In genomic region chr2:202140522-202141292, GRCh38 we compare ENCODE assay signal across 21 cellular contexts.
DNase-seq lines count a peak whose midpoint lies in the region; ATAC-seq and TF ChIP-seq lines count a peak whose summit lies in the region.
"Had no signal": no experiment of that assay in that cellular context is flagged by ENCODE, and none has a peak within 500 bp of the region (broad histone marks: within the 10 kb centered on the region; RNA-seq: fewer than 3 reads in every experiment).

No MANE protein-coding gene starts in this region.

- WGBS in endodermal cell (ENCODE audit: insufficient coverage in 1 of 2, insufficient read length in 1 of 2), 2 experiments, result 78 to 81% methylated on average over 7 to 12 of the region's 12 CpGs

- ATAC-seq in HG02884 (IDR thresholded peaks at IDR 0.05; ENCODE audit: unreplicated experiment), result no peak
- ATAC-seq: activated naive CD8-positive, alpha-beta T cell treated with anti-CD3 and anti-CD28 coated beads, Interleukin-2, amount 50 U/mL, for 24 hours; K562 had no signal

- H3K79me2 ChIP-seq in neural progenitor cell (ENCODE audit: low read depth), result no peaks in the 10 kb centered on the region

- H3K27ac ChIP-seq in endodermal cell (ENCODE audit: low read depth, low read length) (no peak overlapping the region), neural progenitor cell (no peak overlapping the region)
- H3K27ac ChIP-seq: ovary, vagina, WERI-Rb-1 had no signal

- H3K4me1 Mint-ChIP-seq in endodermal cell (peaks cover 51% of the 10 kb centered on the region), neural progenitor cell (peaks cover 52% of the 10 kb centered on the region)
- no peaks in the 10 kb centered on the region for H3K4me1 Mint-ChIP-seq in T-helper 2 cell treated with Interferon-gamma antibody and Interleukin-4, amounts not matched to agents 5 μg/mL and 100 μg/mL, for 36 hours (ENCODE audit: low read depth)
- H3K4me1 Mint-ChIP-seq: central memory CD8-positive, alpha-beta T cell had no signal

- no peak overlapping the region for H3K9ac ChIP-seq in endodermal cell (ENCODE audit: extremely low read depth, low read length, poor library complexity, severe bottlenecking)
- H3K9ac ChIP-seq in neural progenitor cell, result no peak overlapping the region

- H3K27me3 ChIP-seq in BJ (ENCODE audit: control insufficient read depth, insufficient read depth, low read length), result no peaks in the 10 kb centered on the region
- H3K27me3 ChIP-seq in endodermal cell (ENCODE audit: control insufficient read depth, insufficient read depth, low read length, poor library complexity, severe bottlenecking), result no peaks in the 10 kb centered on the region
- H3K27me3 ChIP-seq in neural progenitor cell, result no peaks in the 10 kb centered on the region
- H3K27me3 ChIP-seq: ovary, vagina had no signal

- H2AFZ ChIP-seq in neural progenitor cell (replicated peaks), result no peak overlapping the region

- DNase-seq in BJ (ENCODE audit: low read depth) (peak; percentile 62), MV-4-11 (lab: John Stamatoyannopoulos, UW) (peak; percentile 17), endodermal cell (no peak), neural progenitor cell (ENCODE audit: low spot score) (no peak), NCI-H345 treated with DMSO at 0.1 percent for 48 hours (lab: John Stamatoyannopoulos, UW; ENCODE audit: unreplicated experiment) (no peak), DMS 273 treated with DMSO at 0.1 percent for 48 hours (lab: John Stamatoyannopoulos, UW) (no peak)
- no peak for DNase-seq in T-helper 2 cell treated with Interferon-gamma antibody and Interleukin-4, amounts not matched to agents 5 μg/mL and 100 μg/mL, for 36 hours (ENCODE audit: low spot score)
- DNase-seq: activated naive CD8-positive, alpha-beta T cell treated with anti-CD3 and anti-CD28 coated beads, Interleukin-2, amount 50 U/mL, for 24 hours; Calu3; effector CD8-positive, alpha-beta T cell; GDM1; hippocampal formation; NCI-H1092 treated with DMSO at 0.1 percent for 48 hours; ovary; RPMI8226; WERI-Rb-1 had no signal

- H4K20me1 ChIP-seq in neural progenitor cell (ENCODE audit: low read depth), result no peaks in the 10 kb centered on the region

- H3F3A ChIP-seq in neural progenitor cell (ENCODE audit: low read depth), result peaks cover 8% of the 10 kb centered on the region

- TF ChIP-seq CTCF in BJ (IDR thresholded peaks at IDR 0.05; ENCODE audit: insufficient read depth, low read depth, low read length) (no peak), endodermal cell (conservative IDR thresholded peaks at IDR 0.05) (no peak), neural progenitor cell (IDR thresholded peaks at IDR 0.05) (no peak)

- POLR2A ChIA-PET in BJ (lab: Charles Lee), result interaction anchor here (0.6 kb wide), 1 partner anchor 15 kb away, joined by 8 read pairs; no protein-coding TSS in a partner anchor

- no peaks in the 10 kb centered on the region for H3K36me3 ChIP-seq in BJ (ENCODE audit: control insufficient read depth, insufficient read depth, low read length)
- no peaks in the 10 kb centered on the region for H3K36me3 ChIP-seq in endodermal cell (ENCODE audit: control insufficient read depth, insufficient read depth, low read length)
- no peaks in the 10 kb centered on the region for H3K36me3 ChIP-seq in neural progenitor cell
- H3K36me3 ChIP-seq: ovary, vagina, WERI-Rb-1 had no signal

- no peaks in the 10 kb centered on the region for H3K36me3 Mint-ChIP-seq in endodermal cell (ENCODE audit: low read depth)
- no peaks in the 10 kb centered on the region for H3K36me3 Mint-ChIP-seq in neural progenitor cell
- no peaks in the 10 kb centered on the region for H3K36me3 Mint-ChIP-seq in T-helper 2 cell treated with Interferon-gamma antibody and Interleukin-4, amounts not matched to agents 5 μg/mL and 100 μg/mL, for 36 hours (ENCODE audit: low read depth)

- H3K9me3 ChIP-seq in endodermal cell (ENCODE audit: control insufficient read depth, low read length) (no peaks in the 10 kb centered on the region), neural progenitor cell (ENCODE audit: low read depth) (no peaks in the 10 kb centered on the region)
- H3K9me3 ChIP-seq: ovary, vagina had no signal

- H3K4me3 ChIP-seq in BJ (ENCODE audit: low read depth, low read length), result no peak overlapping the region
- H3K4me3 ChIP-seq in endodermal cell (ENCODE audit: low read length), result no peak overlapping the region
- no peak overlapping the region for H3K4me3 ChIP-seq in neural progenitor cell
- H3K4me3 ChIP-seq: K562, ovary, vagina had no signal

- H3K9me3 Mint-ChIP-seq in endodermal cell, result no peaks in the 10 kb centered on the region
- H3K9me3 Mint-ChIP-seq in neural progenitor cell, result no peaks in the 10 kb centered on the region
- no peaks in the 10 kb centered on the region for H3K9me3 Mint-ChIP-seq in T-helper 2 cell treated with Interferon-gamma antibody and Interleukin-4, amounts not matched to agents 5 μg/mL and 100 μg/mL, for 36 hours
- H3K9me3 Mint-ChIP-seq: activated naive CD8-positive, alpha-beta T cell treated with anti-CD3 and anti-CD28 coated beads, Interleukin-2, amount 50 U/mL, for 24 hours; activated T-helper 1 cell treated with anti-CD3 and anti-CD28 coated beads, Interleukin-12 subunit alpha, Interleukin-12 subunit beta, Interleukin-2, Interleukin-4 antibody, amounts not matched to agents 30 ng/mL and 10 ng/mL and 1 ng/mL, durations not matched to agents 14 hours and 24 hours and 36 hours; central memory CD8-positive, alpha-beta T cell had no signal

- H3K4me3 Mint-ChIP-seq in endodermal cell, result no peak overlapping the region
- no peak overlapping the region for H3K4me3 Mint-ChIP-seq in neural progenitor cell
- no peak overlapping the region for H3K4me3 Mint-ChIP-seq in T-helper 2 cell treated with Interferon-gamma antibody and Interleukin-4, amounts not matched to agents 5 μg/mL and 100 μg/mL, for 36 hours
- H3K4me3 Mint-ChIP-seq: activated naive CD8-positive, alpha-beta T cell treated with anti-CD3 and anti-CD28 coated beads, Interleukin-2, amount 50 U/mL, for 24 hours; activated T-helper 1 cell treated with anti-CD3 and anti-CD28 coated beads, Interleukin-12 subunit alpha, Interleukin-12 subunit beta, Interleukin-2, Interleukin-4 antibody, amounts not matched to agents 30 ng/mL and 10 ng/mL and 1 ng/mL, durations not matched to agents 14 hours and 24 hours and 36 hours; central memory CD8-positive, alpha-beta T cell had no signal

- CTCF ChIA-PET in BJ (lab: Yijun Ruan, JAX), result no interaction called here

- H3K27ac Mint-ChIP-seq in endodermal cell, result peak overlapping the region; percentile 62
- peak overlapping the region; percentile 67 for H3K27ac Mint-ChIP-seq in neural progenitor cell
- no peak overlapping the region for H3K27ac Mint-ChIP-seq in T-helper 2 cell treated with Interferon-gamma antibody and Interleukin-4, amounts not matched to agents 5 μg/mL and 100 μg/mL, for 36 hours
- H3K27ac Mint-ChIP-seq: activated naive CD8-positive, alpha-beta T cell treated with anti-CD3 and anti-CD28 coated beads, Interleukin-2, amount 50 U/mL, for 24 hours; activated T-helper 1 cell treated with anti-CD3 and anti-CD28 coated beads, Interleukin-12 subunit alpha, Interleukin-12 subunit beta, Interleukin-2, Interleukin-4 antibody, amounts not matched to agents 30 ng/mL and 10 ng/mL and 1 ng/mL, durations not matched to agents 14 hours and 24 hours and 36 hours had no signal

- H3K4me2 ChIP-seq in neural progenitor cell, result no peak overlapping the region

- H3K4me1 ChIP-seq in endodermal cell (ENCODE audit: control insufficient read depth, insufficient read depth, low read length) (peaks cover 4% of the 10 kb centered on the region), neural progenitor cell (peaks cover 17% of the 10 kb centered on the region)

- H3K27me3 Mint-ChIP-seq in endodermal cell (ENCODE audit: insufficient read depth) (peaks cover 2% of the 10 kb centered on the region), neural progenitor cell (ENCODE audit: insufficient read depth, low read depth) (no peaks in the 10 kb centered on the region)
- H3K27me3 Mint-ChIP-seq in T-helper 2 cell treated with Interferon-gamma antibody and Interleukin-4, amounts not matched to agents 5 μg/mL and 100 μg/mL, for 36 hours (ENCODE audit: low read depth), result peaks cover 4% of the 10 kb centered on the region

Comparison
In these comparisons a context has a peak if more than half of its experiments do, and no peak if none do; other contexts are left out.
1. DNase-seq: peak in BJ (single experiment) and MV-4-11 (single experiment); none in endodermal cell (single experiment), neural progenitor cell (single experiment), T-helper 2 cell treated with Interferon-gamma antibody and Interleukin-4, amounts not matched to agents 5 μg/mL and 100 μg/mL, for 36 hours (single experiment), NCI-H345 treated with DMSO at 0.1 percent for 48 hours (single experiment) and DMS 273 treated with DMSO at 0.1 percent for 48 hours (single experiment).